1 cellular context compared by ENCODE assay signal in genomic region chr4:108626056-108626455, GRCh38.
TF ChIP-seq lines count a peak whose summit lies in the region.

No MANE protein-coding gene starts in this region.

TF ChIP-seq in HCT116, 20 proteins besides CTCF, POLR2A, EP300 and RAD21 (continued from another document):
- TF ChIP-seq MAX (IDR thresholded peaks at IDR 0.05): no peak
- TF ChIP-seq ZBTB33 (IDR thresholded peaks at IDR 0.05; ENCODE audit: extremely low read depth, insufficient replicate concordance, low read length): no peak
- no peak for TF ChIP-seq TCF7L2 (IDR thresholded peaks at IDR 0.05; ENCODE audit: borderline replicate concordance, extremely low read depth, insufficient read depth, insufficient read length)
- no peak for TF ChIP-seq EGR1 (IDR thresholded peaks at IDR 0.05; ENCODE audit: low read depth)
- no peak for TF ChIP-seq REST (IDR thresholded peaks at IDR 0.05; ENCODE audit: low read depth)
- TF ChIP-seq EZH2 (IDR thresholded peaks at IDR 0.05): no peak
- TF ChIP-seq ATF3 (IDR thresholded peaks at IDR 0.05): no peak
- TF ChIP-seq CEBPB (IDR thresholded peaks at IDR 0.05; ENCODE audit: low read depth): no peak
- TF ChIP-seq ZNF274 (IDR thresholded peaks at IDR 0.05; ENCODE audit: low read depth, low read length): no peak
- no peak for TF ChIP-seq ZFX (IDR thresholded peaks at IDR 0.05)
- TF ChIP-seq FOSL1 (IDR thresholded peaks at IDR 0.05; ENCODE audit: low read depth): no peak
- no peak for TF ChIP-seq EZH2phosphoT487 (IDR thresholded peaks at IDR 0.05; ENCODE audit: borderline replicate concordance)
- no peak for TF ChIP-seq SP1 (IDR thresholded peaks at IDR 0.05; ENCODE audit: low read depth)
- no peak for TF ChIP-seq ELF1 (IDR thresholded peaks at IDR 0.05; ENCODE audit: borderline replicate concordance, low read depth)
